In the genomic region with DNA sequence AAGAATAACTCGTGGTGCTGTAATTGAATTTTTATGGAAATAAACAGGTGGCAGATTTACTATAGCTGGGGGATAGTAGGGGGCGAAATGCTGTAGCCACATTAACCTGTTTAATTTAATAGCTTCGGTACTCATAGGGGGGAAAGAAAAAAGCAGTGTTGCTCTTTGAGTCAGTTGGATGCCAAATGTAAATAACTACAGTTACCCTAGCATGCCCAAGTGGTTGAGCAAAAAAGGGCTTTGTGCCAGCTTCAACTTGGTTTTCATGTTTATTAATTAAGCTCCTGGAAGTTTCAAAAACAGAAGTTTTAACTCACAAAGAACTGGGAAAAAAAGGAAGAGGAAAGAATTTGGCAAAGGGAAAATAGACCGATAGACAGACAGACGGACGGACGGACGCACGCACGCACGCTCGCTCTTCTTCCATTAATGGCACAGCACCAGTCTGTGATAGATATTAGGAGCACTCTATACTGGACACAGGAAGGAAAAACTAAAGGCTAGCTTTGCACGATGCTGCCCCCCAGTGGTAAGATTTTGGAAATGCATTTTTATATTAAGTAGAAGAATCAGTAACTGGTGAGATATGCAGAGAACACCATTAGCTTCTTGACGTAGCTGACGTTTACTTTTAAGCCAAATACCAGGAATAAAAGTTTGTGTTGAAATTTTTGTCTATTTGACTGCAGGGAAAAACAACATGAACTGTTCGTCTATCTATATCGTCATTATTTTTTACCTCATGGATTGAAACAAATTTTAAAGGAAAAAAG, we compare ENCODE assay signal across 1 cellular context.
TF ChIP-seq lines count a peak whose summit lies in the region.

No MANE protein-coding gene starts in this region.

TF ChIP-seq in H1, 55 proteins besides CTCF, POLR2A, EP300 and RAD21 (continued from another document):
- TF ChIP-seq, protein P1, sequence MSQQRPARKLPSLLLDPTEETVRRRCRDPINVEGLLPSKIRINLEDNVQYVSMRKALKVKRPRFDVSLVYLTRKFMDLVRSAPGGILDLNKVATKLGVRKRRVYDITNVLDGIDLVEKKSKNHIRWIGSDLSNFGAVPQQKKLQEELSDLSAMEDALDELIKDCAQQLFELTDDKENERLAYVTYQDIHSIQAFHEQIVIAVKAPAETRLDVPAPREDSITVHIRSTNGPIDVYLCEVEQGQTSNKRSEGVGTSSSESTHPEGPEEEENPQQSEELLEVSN (IDR thresholded peaks at IDR 0.05), result no peak
- TF ChIP-seq, protein P2, sequence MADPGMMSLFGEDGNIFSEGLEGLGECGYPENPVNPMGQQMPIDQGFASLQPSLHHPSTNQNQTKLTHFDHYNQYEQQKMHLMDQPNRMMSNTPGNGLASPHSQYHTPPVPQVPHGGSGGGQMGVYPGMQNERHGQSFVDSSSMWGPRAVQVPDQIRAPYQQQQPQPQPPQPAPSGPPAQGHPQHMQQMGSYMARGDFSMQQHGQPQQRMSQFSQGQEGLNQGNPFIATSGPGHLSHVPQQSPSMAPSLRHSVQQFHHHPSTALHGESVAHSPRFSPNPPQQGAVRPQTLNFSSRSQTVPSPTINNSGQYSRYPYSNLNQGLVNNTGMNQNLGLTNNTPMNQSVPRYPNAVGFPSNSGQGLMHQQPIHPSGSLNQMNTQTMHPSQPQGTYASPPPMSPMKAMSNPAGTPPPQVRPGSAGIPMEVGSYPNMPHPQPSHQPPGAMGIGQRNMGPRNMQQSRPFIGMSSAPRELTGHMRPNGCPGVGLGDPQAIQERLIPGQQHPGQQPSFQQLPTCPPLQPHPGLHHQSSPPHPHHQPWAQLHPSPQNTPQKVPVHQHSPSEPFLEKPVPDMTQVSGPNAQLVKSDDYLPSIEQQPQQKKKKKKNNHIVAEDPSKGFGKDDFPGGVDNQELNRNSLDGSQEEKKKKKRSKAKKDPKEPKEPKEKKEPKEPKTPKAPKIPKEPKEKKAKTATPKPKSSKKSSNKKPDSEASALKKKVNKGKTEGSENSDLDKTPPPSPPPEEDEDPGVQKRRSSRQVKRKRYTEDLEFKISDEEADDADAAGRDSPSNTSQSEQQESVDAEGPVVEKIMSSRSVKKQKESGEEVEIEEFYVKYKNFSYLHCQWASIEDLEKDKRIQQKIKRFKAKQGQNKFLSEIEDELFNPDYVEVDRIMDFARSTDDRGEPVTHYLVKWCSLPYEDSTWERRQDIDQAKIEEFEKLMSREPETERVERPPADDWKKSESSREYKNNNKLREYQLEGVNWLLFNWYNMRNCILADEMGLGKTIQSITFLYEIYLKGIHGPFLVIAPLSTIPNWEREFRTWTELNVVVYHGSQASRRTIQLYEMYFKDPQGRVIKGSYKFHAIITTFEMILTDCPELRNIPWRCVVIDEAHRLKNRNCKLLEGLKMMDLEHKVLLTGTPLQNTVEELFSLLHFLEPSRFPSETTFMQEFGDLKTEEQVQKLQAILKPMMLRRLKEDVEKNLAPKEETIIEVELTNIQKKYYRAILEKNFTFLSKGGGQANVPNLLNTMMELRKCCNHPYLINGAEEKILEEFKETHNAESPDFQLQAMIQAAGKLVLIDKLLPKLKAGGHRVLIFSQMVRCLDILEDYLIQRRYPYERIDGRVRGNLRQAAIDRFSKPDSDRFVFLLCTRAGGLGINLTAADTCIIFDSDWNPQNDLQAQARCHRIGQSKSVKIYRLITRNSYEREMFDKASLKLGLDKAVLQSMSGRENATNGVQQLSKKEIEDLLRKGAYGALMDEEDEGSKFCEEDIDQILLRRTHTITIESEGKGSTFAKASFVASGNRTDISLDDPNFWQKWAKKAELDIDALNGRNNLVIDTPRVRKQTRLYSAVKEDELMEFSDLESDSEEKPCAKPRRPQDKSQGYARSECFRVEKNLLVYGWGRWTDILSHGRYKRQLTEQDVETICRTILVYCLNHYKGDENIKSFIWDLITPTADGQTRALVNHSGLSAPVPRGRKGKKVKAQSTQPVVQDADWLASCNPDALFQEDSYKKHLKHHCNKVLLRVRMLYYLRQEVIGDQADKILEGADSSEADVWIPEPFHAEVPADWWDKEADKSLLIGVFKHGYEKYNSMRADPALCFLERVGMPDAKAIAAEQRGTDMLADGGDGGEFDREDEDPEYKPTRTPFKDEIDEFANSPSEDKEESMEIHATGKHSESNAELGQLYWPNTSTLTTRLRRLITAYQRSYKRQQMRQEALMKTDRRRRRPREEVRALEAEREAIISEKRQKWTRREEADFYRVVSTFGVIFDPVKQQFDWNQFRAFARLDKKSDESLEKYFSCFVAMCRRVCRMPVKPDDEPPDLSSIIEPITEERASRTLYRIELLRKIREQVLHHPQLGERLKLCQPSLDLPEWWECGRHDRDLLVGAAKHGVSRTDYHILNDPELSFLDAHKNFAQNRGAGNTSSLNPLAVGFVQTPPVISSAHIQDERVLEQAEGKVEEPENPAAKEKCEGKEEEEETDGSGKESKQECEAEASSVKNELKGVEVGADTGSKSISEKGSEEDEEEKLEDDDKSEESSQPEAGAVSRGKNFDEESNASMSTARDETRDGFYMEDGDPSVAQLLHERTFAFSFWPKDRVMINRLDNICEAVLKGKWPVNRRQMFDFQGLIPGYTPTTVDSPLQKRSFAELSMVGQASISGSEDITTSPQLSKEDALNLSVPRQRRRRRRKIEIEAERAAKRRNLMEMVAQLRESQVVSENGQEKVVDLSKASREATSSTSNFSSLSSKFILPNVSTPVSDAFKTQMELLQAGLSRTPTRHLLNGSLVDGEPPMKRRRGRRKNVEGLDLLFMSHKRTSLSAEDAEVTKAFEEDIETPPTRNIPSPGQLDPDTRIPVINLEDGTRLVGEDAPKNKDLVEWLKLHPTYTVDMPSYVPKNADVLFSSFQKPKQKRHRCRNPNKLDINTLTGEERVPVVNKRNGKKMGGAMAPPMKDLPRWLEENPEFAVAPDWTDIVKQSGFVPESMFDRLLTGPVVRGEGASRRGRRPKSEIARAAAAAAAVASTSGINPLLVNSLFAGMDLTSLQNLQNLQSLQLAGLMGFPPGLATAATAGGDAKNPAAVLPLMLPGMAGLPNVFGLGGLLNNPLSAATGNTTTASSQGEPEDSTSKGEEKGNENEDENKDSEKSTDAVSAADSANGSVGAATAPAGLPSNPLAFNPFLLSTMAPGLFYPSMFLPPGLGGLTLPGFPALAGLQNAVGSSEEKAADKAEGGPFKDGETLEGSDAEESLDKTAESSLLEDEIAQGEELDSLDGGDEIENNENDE (IDR thresholded peaks at IDR 0.05; ENCODE audit: insufficient replicate concordance, low read length), result no peak
- TF ChIP-seq KDM1A (IDR thresholded peaks at IDR 0.05; ENCODE audit: borderline replicate concordance, low read length) (no peak), BRCA1 (IDR thresholded peaks at IDR 0.05; ENCODE audit: low read depth, low read length) (no peak), JUN (IDR thresholded peaks at IDR 0.05; ENCODE audit: low read depth, low read length) (no peak), MAFK (IDR thresholded peaks at IDR 0.05; ENCODE audit: low read depth, low read length) (no peak), SIRT6 (IDR thresholded peaks at IDR 0.05; ENCODE audit: low read length) (no peak), CEBPB (IDR thresholded peaks at IDR 0.05; ENCODE audit: low read depth, low read length) (no peak), TAF1 (IDR thresholded peaks at IDR 0.05; ENCODE audit: low read depth, low read length) (no peak)
